ENCODE assay signal across 20 cellular contexts in the genomic region with DNA sequence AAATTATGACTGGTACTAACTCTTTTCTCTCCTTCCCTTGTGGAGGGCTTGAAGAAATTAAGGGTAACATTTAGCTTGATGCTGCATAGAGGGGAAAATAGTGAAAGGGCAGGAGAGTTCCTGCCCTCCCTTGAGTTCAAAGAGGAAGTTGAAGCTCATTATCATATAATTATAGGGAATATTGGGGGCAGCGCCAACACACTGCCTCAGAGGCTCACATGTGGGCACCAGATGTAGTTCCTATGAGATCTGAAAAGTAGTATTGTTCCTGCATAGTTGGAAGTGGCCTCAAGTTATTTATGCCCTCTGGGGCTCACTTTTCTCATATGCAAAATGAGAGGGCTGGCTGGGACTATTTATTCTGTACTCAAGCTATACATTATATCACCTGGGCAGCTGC. TPM values are rescaled to one million over a fixed set of nuclear protein-coding genes. Genes with fewer than 3 reads are reported as not detected.
DNase-seq lines count a peak whose midpoint lies in the region; ATAC-seq and TF ChIP-seq lines count a peak whose summit lies in the region.
"Had no signal": no experiment of that assay in that cellular context is flagged by ENCODE, and none has a peak within 500 bp of the region (broad histone marks: within the 10 kb centered on the region; RNA-seq: fewer than 3 reads in every experiment).

No MANE protein-coding gene starts in this region.

- peaks cover 0 to 40% of the 10 kb centered on the region in 2 donors for H3K27me3 ChIP-seq in left lung

- H3K9me3 ChIP-seq in left lung, result no peaks in the 10 kb centered on the region

- no peak for TF ChIP-seq CTCF in fibroblast of mammary gland (conservative IDR thresholded peaks at IDR 0.05; ENCODE audit: control insufficient read depth, insufficient read depth, low read depth, low read length)
- TF ChIP-seq CTCF in left lung (IDR thresholded peaks at IDR 0.05), result no peak

- DNase-seq in NCI-H526 (lab: John Stamatoyannopoulos, UW), result peak; percentile 1 to 50
- DNase-seq in NCI-H526 treated with DMSO at 0.1 percent for 48 hours (lab: John Stamatoyannopoulos, UW), result no peak
- DNase-seq in RPMI7951 (ENCODE audit: low read depth), result peak; percentile 69
- peak; percentile 10 for DNase-seq in fibroblast of mammary gland (ENCODE audit: low read depth)
- no peak for DNase-seq in left colon
- DNase-seq in HUDEP-2 (lab: John Stamatoyannopoulos, UW; ENCODE audit: unreplicated experiment in 76 of 76), result no peak
- DNase-seq in left lung, result no peak
- DNase-seq: GF-D8, GOT3, HCEC 1CT, IMR-90, NCI-H1436, NCI-H187 treated with DMSO at 0.1 percent for 48 hours, NCI-H524 treated with DMSO at 0.1 percent for 48 hours, PC-9, SHP77 treated with DMSO at 0.1 percent for 48 hours had no signal

- intact Hi-C loops in left colon (cut with DNase I, micrococcal nuclease), result no loop called here
- intact Hi-C loops in left lung (cut with DNase I), result no loop called here

- peaks cover 0 to 7% of the 10 kb centered on the region in 2 donors for H3K4me1 ChIP-seq in left lung

- ATAC-seq in left colon, result no peak
- no peak for ATAC-seq in left lung

- no peaks in the 10 kb centered on the region for H3K36me3 ChIP-seq in left lung

- no peak overlapping the region for H3K27ac ChIP-seq in left lung
- H3K27ac ChIP-seq: PC-9, RWPE1 had no signal

- H3K4me3 ChIP-seq in fibroblast of mammary gland (ENCODE audit: control insufficient read depth, low read depth, low read length) (no peak overlapping the region), left lung (no peak overlapping the region)
- H3K4me3 ChIP-seq: PC-9 had no signal

RNA-seq across cellular contexts. Expression of gene FGF23, which starts 33.0 kb away (rescaled TPM):
- not detected in 2 replicates for total RNA-seq in RPMI7951 (2014; rRNA removed; shearing (Covaris generic))
- not detected for total RNA-seq in left colon
- not detected for total RNA-seq in left lung
- total RNA-seq: B cell; HT1080; IMR-90; PC-9; T-helper 1 cell treated with Interleukin-12 subunit alpha and Interleukin-12 subunit beta and Interleukin-4 antibody, amounts not matched to agents 30 ng/mL and 1 ng/mL, for 36 hours had no signal

RNA-seq across cellular contexts. Expression of gene FGF6, which starts 33.2 kb away (rescaled TPM):
- not detected in 2 replicates for total RNA-seq in RPMI7951 (2014; rRNA removed; shearing (Covaris generic))
- total RNA-seq in left colon, result not detected
- total RNA-seq in left lung, result not detected
- total RNA-seq: B cell; HT1080; IMR-90; PC-9; T-helper 1 cell treated with Interleukin-12 subunit alpha and Interleukin-12 subunit beta and Interleukin-4 antibody, amounts not matched to agents 30 ng/mL and 1 ng/mL, for 36 hours had no signal

Comparison
In these comparisons a context has a peak if more than half of its experiments do, and no peak if none do; other contexts are left out.
1. DNase-seq: peak in NCI-H526 (2 of 2), RPMI7951 (single experiment) and fibroblast of mammary gland (single experiment); none in NCI-H526 treated with DMSO at 0.1 percent for 48 hours (single experiment), left colon (0 of 2), HUDEP-2 (0 of 76) and left lung (0 of 2).